Comparison of ENCODE assay signal across 1 cellular context in the genomic region with DNA sequence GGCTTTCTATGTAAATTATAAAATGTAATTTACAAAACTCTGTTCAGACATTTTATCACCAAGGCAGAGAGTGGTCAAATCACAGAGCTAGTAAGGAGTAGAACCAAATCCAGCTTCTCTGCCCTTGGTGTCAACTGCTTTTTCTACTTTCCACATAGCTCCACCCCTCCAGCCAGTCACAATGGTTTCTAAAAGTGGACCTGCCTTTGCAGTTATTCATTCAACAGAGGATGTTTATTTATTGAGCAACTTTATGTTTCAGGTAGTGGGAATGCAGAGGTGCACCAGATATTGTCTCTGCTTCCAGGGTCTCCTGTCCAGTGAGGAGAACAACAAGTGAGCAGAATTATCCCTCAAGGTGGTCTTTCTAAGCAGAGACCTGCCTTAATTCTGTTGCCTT.
TF ChIP-seq lines count a peak whose summit lies in the region.

No MANE protein-coding gene starts in this region.

TF ChIP-seq in WTC11, 78 proteins besides CTCF, POLR2A, EP300 and RAD21 (continued from another document):
- TF ChIP-seq, protein P1, sequence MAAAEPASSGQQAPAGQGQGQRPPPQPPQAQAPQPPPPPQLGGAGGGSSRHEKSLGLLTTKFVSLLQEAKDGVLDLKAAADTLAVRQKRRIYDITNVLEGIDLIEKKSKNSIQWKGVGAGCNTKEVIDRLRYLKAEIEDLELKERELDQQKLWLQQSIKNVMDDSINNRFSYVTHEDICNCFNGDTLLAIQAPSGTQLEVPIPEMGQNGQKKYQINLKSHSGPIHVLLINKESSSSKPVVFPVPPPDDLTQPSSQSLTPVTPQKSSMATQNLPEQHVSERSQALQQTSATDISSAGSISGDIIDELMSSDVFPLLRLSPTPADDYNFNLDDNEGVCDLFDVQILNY (CRISPR knock-in tag; IDR thresholded peaks at IDR 0.05) = no peak
- TF ChIP-seq MYBL2 (CRISPR knock-in tag; IDR thresholded peaks at IDR 0.05) (no peak), USF2 (CRISPR knock-in tag; IDR thresholded peaks at IDR 0.05) (no peak), ELF4 (CRISPR knock-in tag; IDR thresholded peaks at IDR 0.05; ENCODE audit: low read depth) (no peak), NR1H2 (CRISPR knock-in tag; IDR thresholded peaks at IDR 0.05) (no peak), TCF7 (CRISPR knock-in tag; IDR thresholded peaks at IDR 0.05; ENCODE audit: low read depth) (no peak), SP1 (CRISPR knock-in tag; conservative IDR thresholded peaks at IDR 0.05) (no peak), RELA (CRISPR knock-in tag; IDR thresholded peaks at IDR 0.05; ENCODE audit: borderline replicate concordance) (no peak), FOXP4 (CRISPR knock-in tag; IDR thresholded peaks at IDR 0.05) (no peak)
- TF ChIP-seq, protein P2, sequence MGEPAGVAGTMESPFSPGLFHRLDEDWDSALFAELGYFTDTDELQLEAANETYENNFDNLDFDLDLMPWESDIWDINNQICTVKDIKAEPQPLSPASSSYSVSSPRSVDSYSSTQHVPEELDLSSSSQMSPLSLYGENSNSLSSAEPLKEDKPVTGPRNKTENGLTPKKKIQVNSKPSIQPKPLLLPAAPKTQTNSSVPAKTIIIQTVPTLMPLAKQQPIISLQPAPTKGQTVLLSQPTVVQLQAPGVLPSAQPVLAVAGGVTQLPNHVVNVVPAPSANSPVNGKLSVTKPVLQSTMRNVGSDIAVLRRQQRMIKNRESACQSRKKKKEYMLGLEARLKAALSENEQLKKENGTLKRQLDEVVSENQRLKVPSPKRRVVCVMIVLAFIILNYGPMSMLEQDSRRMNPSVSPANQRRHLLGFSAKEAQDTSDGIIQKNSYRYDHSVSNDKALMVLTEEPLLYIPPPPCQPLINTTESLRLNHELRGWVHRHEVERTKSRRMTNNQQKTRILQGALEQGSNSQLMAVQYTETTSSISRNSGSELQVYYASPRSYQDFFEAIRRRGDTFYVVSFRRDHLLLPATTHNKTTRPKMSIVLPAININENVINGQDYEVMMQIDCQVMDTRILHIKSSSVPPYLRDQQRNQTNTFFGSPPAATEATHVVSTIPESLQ (CRISPR knock-in tag; IDR thresholded peaks at IDR 0.05) = no peak
